Comparison of ENCODE assay signal across 8 cellular contexts in the genomic region with DNA sequence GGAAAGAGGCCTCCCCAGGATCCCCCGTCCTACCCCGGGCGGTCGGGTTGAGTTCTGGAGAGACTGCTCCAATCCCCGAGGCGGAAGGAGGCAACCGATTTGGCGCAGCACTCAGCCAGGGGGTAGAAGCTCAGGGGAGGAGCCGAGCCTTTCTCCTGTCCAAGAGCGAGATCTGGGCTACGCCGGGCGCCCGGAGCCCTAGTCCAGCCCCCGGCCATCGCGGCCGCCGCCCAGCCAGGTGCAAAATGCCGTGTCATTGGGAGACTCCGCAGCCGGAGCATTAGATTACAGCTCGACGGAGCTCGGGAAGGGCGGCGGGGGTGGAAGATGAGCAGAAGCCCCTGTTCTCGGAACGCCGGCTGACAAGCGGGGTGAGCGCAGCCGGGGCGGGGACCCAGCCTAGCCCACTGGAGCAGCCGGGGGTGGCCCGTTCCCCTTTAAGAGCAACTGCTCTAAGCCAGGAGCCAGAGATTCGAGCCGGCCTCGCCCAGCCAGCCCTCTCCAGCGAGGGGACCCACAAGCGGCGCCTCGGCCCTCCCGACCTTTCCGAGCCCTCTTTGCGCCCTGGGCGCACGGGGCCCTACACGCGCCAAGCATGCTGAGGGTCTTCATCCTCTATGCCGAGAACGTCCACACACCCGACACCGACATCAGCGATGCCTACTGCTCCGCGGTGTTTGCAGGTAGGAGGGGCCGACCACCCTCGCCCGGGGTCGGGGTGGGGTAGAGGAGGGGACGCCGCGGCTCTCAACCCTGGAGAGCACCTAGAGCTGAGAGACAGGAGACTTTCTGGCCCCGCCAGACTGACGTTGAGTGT. TPM values are rescaled to one million over a fixed set of nuclear protein-coding genes. Genes with fewer than 3 reads are reported as not detected.
A peak's percentile ranks its signal among the peaks of the same experiment; 100 is the strongest.
DNase-seq lines count a peak whose midpoint lies in the region; ATAC-seq and TF ChIP-seq lines count a peak whose summit lies in the region.

A gene (plus strand): TSS at position 158 of the 817 bp plus-strand sequence.

- H3K4me3 ChIP-seq in neural progenitor cell, result peak within 1 kb of the TSS; percentile 51

- H4K20me1 ChIP-seq in neural progenitor cell (ENCODE audit: low read depth), result peaks cover 5% of the 10 kb centered on the region

- peaks cover 10% of the 10 kb centered on the region for H3K4me1 Mint-ChIP-seq in activated CD4-positive, alpha-beta memory T cell treated with anti-CD3 and anti-CD28 coated beads for 36 hours (ENCODE audit: low read depth)
- peaks cover 19% of the 10 kb centered on the region for H3K4me1 Mint-ChIP-seq in activated CD4-positive, alpha-beta memory T cell treated with anti-CD3 and anti-CD28 coated beads, Interleukin-2, amount 10 ng/mL, durations not matched to agents 7 days and 5 days
- peaks cover 31% of the 10 kb centered on the region for H3K4me1 Mint-ChIP-seq in neural progenitor cell

- H3K27me3 ChIP-seq in foreskin keratinocyte (peaks cover 22% of the 10 kb centered on the region), neural progenitor cell (peaks cover 40% of the 10 kb centered on the region)

- no peak within 1 kb of the TSS for H3K9ac ChIP-seq in neural progenitor cell

- H3K36me3 ChIP-seq in neural progenitor cell, result no peaks in the 10 kb centered on the region

- H3K27me3 Mint-ChIP-seq in activated CD4-positive, alpha-beta memory T cell treated with anti-CD3 and anti-CD28 coated beads for 36 hours, result peaks cover 30% of the 10 kb centered on the region
- peaks cover 53% of the 10 kb centered on the region for H3K27me3 Mint-ChIP-seq in activated CD4-positive, alpha-beta memory T cell treated with anti-CD3 and anti-CD28 coated beads, Interleukin-2, amount 10 ng/mL, durations not matched to agents 7 days and 5 days
- H3K27me3 Mint-ChIP-seq in neural progenitor cell (ENCODE audit: insufficient read depth, low read depth), result peaks cover 23% of the 10 kb centered on the region

- DNase-seq in activated CD4-positive, alpha-beta memory T cell treated with anti-CD3 and anti-CD28 coated beads for 36 hours, result no peak
- no peak for DNase-seq in activated CD4-positive, alpha-beta memory T cell treated with anti-CD3 and anti-CD28 coated beads, Interleukin-2, amount 10 ng/mL, durations not matched to agents 7 days and 5 days
- peak in 1 of 2 donors; percentile 54 for DNase-seq in foreskin keratinocyte
- DNase-seq in neural progenitor cell (ENCODE audit: low spot score), result peak; percentile 88
- no peak for DNase-seq in NCI-H774 (lab: John Stamatoyannopoulos, UW)
- no peak for DNase-seq in foreskin melanocyte

- H3K36me3 Mint-ChIP-seq in activated CD4-positive, alpha-beta memory T cell treated with anti-CD3 and anti-CD28 coated beads for 36 hours, result no peaks in the 10 kb centered on the region
- no peaks in the 10 kb centered on the region for H3K36me3 Mint-ChIP-seq in activated CD4-positive, alpha-beta memory T cell treated with anti-CD3 and anti-CD28 coated beads, Interleukin-2, amount 10 ng/mL, durations not matched to agents 7 days and 5 days (ENCODE audit: low read depth)
- no peaks in the 10 kb centered on the region for H3K36me3 Mint-ChIP-seq in neural progenitor cell

- peaks cover 26% of the 10 kb centered on the region for H3F3A ChIP-seq in neural progenitor cell (ENCODE audit: low read depth)

- POLR2A ChIA-PET in activated CD4-positive, alpha-beta memory T cell treated with anti-CD3 and anti-CD28 coated beads for 36 hours (lab: Charles Lee), result no interaction called here
- POLR2A ChIA-PET in activated CD4-positive, alpha-beta memory T cell treated with anti-CD3 and anti-CD28 coated beads, Interleukin-2, amount 10 ng/mL, durations not matched to agents 7 days and 5 days (lab: Charles Lee), result no interaction called here

- intact Hi-C loops in activated CD4-positive, alpha-beta memory T cell treated with anti-CD3 and anti-CD28 coated beads for 36 hours (cut with micrococcal nuclease), result no loop called here

- no peak within 1 kb of the TSS for H3K27ac Mint-ChIP-seq in activated CD4-positive, alpha-beta memory T cell treated with anti-CD3 and anti-CD28 coated beads for 36 hours
- no peak within 1 kb of the TSS for H3K27ac Mint-ChIP-seq in activated CD4-positive, alpha-beta memory T cell treated with anti-CD3 and anti-CD28 coated beads, Interleukin-2, amount 10 ng/mL, durations not matched to agents 7 days and 5 days
- no peak within 1 kb of the TSS for H3K27ac Mint-ChIP-seq in neural progenitor cell

- peaks cover 9% of the 10 kb centered on the region for H3K4me1 ChIP-seq in foreskin keratinocyte
- peaks cover 32% of the 10 kb centered on the region for H3K4me1 ChIP-seq in neural progenitor cell

- no peaks in the 10 kb centered on the region for H3K9me3 ChIP-seq in neural progenitor cell (ENCODE audit: low read depth)

- peak within 1 kb of the TSS; percentile 89 for H2AFZ ChIP-seq in neural progenitor cell (replicated peaks)

- no peak for TF ChIP-seq CTCF in VCaP (conservative IDR thresholded peaks at IDR 0.05)
- TF ChIP-seq CTCF in foreskin keratinocyte (conservative IDR thresholded peaks at IDR 0.05), result no peak
- no peak for TF ChIP-seq CTCF in neural progenitor cell (IDR thresholded peaks at IDR 0.05)

- no peaks in the 10 kb centered on the region for H3K9me3 Mint-ChIP-seq in activated CD4-positive, alpha-beta memory T cell treated with anti-CD3 and anti-CD28 coated beads for 36 hours
- no peaks in the 10 kb centered on the region for H3K9me3 Mint-ChIP-seq in activated CD4-positive, alpha-beta memory T cell treated with anti-CD3 and anti-CD28 coated beads, Interleukin-2, amount 10 ng/mL, durations not matched to agents 7 days and 5 days
- H3K9me3 Mint-ChIP-seq in neural progenitor cell, result peaks cover 2% of the 10 kb centered on the region

- no peaks in the 10 kb centered on the region for H3K79me2 ChIP-seq in neural progenitor cell (ENCODE audit: low read depth)

- CTCF ChIA-PET in activated CD4-positive, alpha-beta memory T cell treated with anti-CD3 and anti-CD28 coated beads for 36 hours (lab: Charles Lee), result interaction anchor here (0.5 to 1.6 kb wide), 4 partner anchors 10 to 1529 kb away, joined by 3 to 4 read pairs (median 3); no protein-coding TSS in a partner anchor
- CTCF ChIA-PET in activated CD4-positive, alpha-beta memory T cell treated with anti-CD3 and anti-CD28 coated beads, Interleukin-2, amount 10 ng/mL, durations not matched to agents 7 days and 5 days (lab: Charles Lee), result interaction anchor here (1.0 kb wide), 1 partner anchor 8 kb away, joined by 3 read pairs; no protein-coding TSS in a partner anchor

- H3K4me3 Mint-ChIP-seq in activated CD4-positive, alpha-beta memory T cell treated with anti-CD3 and anti-CD28 coated beads for 36 hours, result peak within 1 kb of the TSS; percentile 28
- no peak within 1 kb of the TSS for H3K4me3 Mint-ChIP-seq in activated CD4-positive, alpha-beta memory T cell treated with anti-CD3 and anti-CD28 coated beads, Interleukin-2, amount 10 ng/mL, durations not matched to agents 7 days and 5 days
- peak within 1 kb of the TSS; percentile 74 for H3K4me3 Mint-ChIP-seq in neural progenitor cell

- ATAC-seq in foreskin keratinocyte, result peak; percentile 26
- ATAC-seq in HG03521 (IDR thresholded peaks at IDR 0.05; ENCODE audit: unreplicated experiment), result no peak

- H3K4me2 ChIP-seq in neural progenitor cell, result peak within 1 kb of the TSS; percentile 95

- peak within 1 kb of the TSS; percentile 22; the same call in 1 of the 2 replicates for H3K27ac ChIP-seq in VCaP
- no peak within 1 kb of the TSS for H3K27ac ChIP-seq in foreskin keratinocyte
- H3K27ac ChIP-seq in neural progenitor cell, result no peak within 1 kb of the TSS

RNA-seq across cellular contexts. Expression of the gene that starts here (rescaled TPM):
- total RNA-seq in activated CD4-positive, alpha-beta memory T cell treated with anti-CD3 and anti-CD28 coated beads for 36 hours, result not detected
- not detected for total RNA-seq in activated CD4-positive, alpha-beta memory T cell treated with anti-CD3 and anti-CD28 coated beads, Interleukin-2, amount 10 ng/mL, durations not matched to agents 7 days and 5 days
- total RNA-seq in foreskin keratinocyte (0.56 and 0.82 TPM in 2 replicates), neural progenitor cell (ENCODE audit: low replicate concordance) (0.39 and 1.1 TPM in 2 replicates)
- polyA plus RNA-seq in foreskin keratinocyte, result 0.52 and 0.57 TPM in 2 replicates

Comparison
In these comparisons a context has a peak if more than half of its experiments do, and no peak if none do; other contexts are left out.
1. Peak in ATAC-seq in foreskin keratinocyte; RNA of the gene not detected or under 1 TPM.